Comparison of ENCODE assay signal across 12 cellular contexts in genomic region chr7:73301108-73301507, GRCh38. TPM values are rescaled to one million over a fixed set of nuclear protein-coding genes. Genes with fewer than 3 reads are reported as not detected.
DNase-seq lines count a peak whose midpoint lies in the region; ATAC-seq and TF ChIP-seq lines count a peak whose summit lies in the region.
"Not testable (repeated sequence)": the region's sequence is repeated elsewhere in the genome, so short reads cannot be mapped to it uniquely, and the experiment has no call there.
"Had no signal": no experiment of that assay in that cellular context is flagged by ENCODE, and none has a peak within 500 bp of the region (broad histone marks: within the 10 kb centered on the region; RNA-seq: fewer than 3 reads in every experiment).

No MANE protein-coding gene starts in this region.

- H2AK9ac ChIP-seq in IMR-90 (replicated peaks; ENCODE audit: low read depth, low read length, poor library complexity) = not testable (repeated sequence)

- not testable (repeated sequence) for H3K23ac ChIP-seq in IMR-90 (ENCODE audit: low read depth, low read length)

- H3K9me3 ChIP-seq in DND-41 (ENCODE audit: insufficient read depth, low read length, severe bottlenecking); IMR-90 (ENCODE audit: control insufficient read depth, insufficient read depth, low read length); RWPE2 (ENCODE audit: severe bottlenecking); body of pancreas; heart left ventricle; lower lobe of right lung; psoas muscle: not testable (repeated sequence)

- not testable (repeated sequence) for H3K27me3 ChIP-seq in DND-41 (ENCODE audit: insufficient read depth, low read length, poor library complexity); IMR-90 (ENCODE audit: control insufficient read depth, insufficient read depth, low read length); RWPE2 (ENCODE audit: insufficient read depth, poor library complexity, severe bottlenecking); body of pancreas; heart left ventricle; lower lobe of right lung (ENCODE audit: low read depth); psoas muscle (ENCODE audit: insufficient read depth in 3 of 3, low read length in 2 of 3)

- not testable (repeated sequence) for H4K5ac ChIP-seq in IMR-90 (ENCODE audit: low read depth, low read length)

- H2BK15ac ChIP-seq in IMR-90 (ENCODE audit: low read depth, low read length) = not testable (repeated sequence)

- H3K4me3 ChIP-seq in DND-41 (ENCODE audit: low read depth in 1 of 2, low read length in 2 of 2); IMR-90 (ENCODE audit: insufficient read depth, low read depth, low read length); RWPE2 (ENCODE audit: severe bottlenecking); body of pancreas; heart left ventricle; lower lobe of right lung; psoas muscle: not testable (repeated sequence)

- CTCF ChIA-PET in IMR-90 (lab: Yijun Ruan, JAX) = not testable (repeated sequence)

- intact Hi-C loops in IMR-90 (cut with micrococcal nuclease); body of pancreas (cut with DNase I); heart left ventricle (cut with DNase I); lower lobe of right lung (cut with DNase I); psoas muscle (cut with DNase I): not testable (repeated sequence)

- POLR2A ChIA-PET in IMR-90 (lab: Charles Lee; ENCODE audit: unreplicated experiment) = not testable (repeated sequence)

- no CpG with 5 or more reads among the region's 14 CpGs for WGBS in IMR-90 (ENCODE audit: extremely low coverage in 2 of 2, insufficient read length in 1 of 2), 2 experiments
- 82% methylated on average over 5 of the region's 14 CpGs; no CpG with 5 or more reads in 1 of the 2 donors for WGBS in body of pancreas, 2 donors
- WGBS in heart left ventricle, 4 donors = 73 to 96% (median 86%) methylated on average over 5 to 10 of the region's 14 CpGs
- WGBS in psoas muscle, 3 donors = 78 to 94% (median 86%) methylated on average over 7 to 10 of the region's 14 CpGs

- H3K79me2 ChIP-seq in DND-41 (ENCODE audit: insufficient read depth, low read length) = not testable (repeated sequence)

- H2BK120ac ChIP-seq in IMR-90 (ENCODE audit: low read depth, low read length) = not testable (repeated sequence)

- dilution Hi-C loops in IMR-90 (cut with HindIII; ENCODE audit: low sequenced_read_pairs, unreplicated experiment) = not testable (repeated sequence)

- H2BK20ac ChIP-seq in IMR-90 (ENCODE audit: low read depth, low read length) = not testable (repeated sequence)

- H3K4ac ChIP-seq in IMR-90 (ENCODE audit: low read depth, low read length) = not testable (repeated sequence)

- not testable (repeated sequence) for H3K9ac ChIP-seq in DND-41 (ENCODE audit: low read depth, low read length); IMR-90 (ENCODE audit: low read depth, low read length)

- TF ChIP-seq POLR2A in IMR-90 (IDR thresholded peaks at IDR 0.05; ENCODE audit: low read depth, low read length); body of pancreas (IDR thresholded peaks at IDR 0.05); heart left ventricle (IDR thresholded peaks at IDR 0.05): not testable (repeated sequence)

- H2AK5ac ChIP-seq in IMR-90 (ENCODE audit: low read depth, low read length) = not testable (repeated sequence)

- H4K8ac ChIP-seq in IMR-90 (ENCODE audit: low read depth in 2 of 2, low read length in 2 of 2) = not testable (repeated sequence)

- not testable (repeated sequence) for H4K91ac ChIP-seq in IMR-90 (ENCODE audit: insufficient read depth, low read depth, low read length)

- H3K18ac ChIP-seq in IMR-90 (ENCODE audit: low read depth, low read length) = not testable (repeated sequence)

- H4K20me1 ChIP-seq in DND-41 (ENCODE audit: insufficient read depth, low read length); IMR-90 (ENCODE audit: insufficient read depth, low read length): not testable (repeated sequence)

- not testable (repeated sequence) for H3K4me2 ChIP-seq in DND-41 (ENCODE audit: insufficient read depth, low read length); IMR-90 (ENCODE audit: low read depth, low read length)

- DNase-seq in DND-41; IMR-90; RWPE2 (ENCODE audit: low spot score); body of pancreas; heart left ventricle; lower lobe of right lung; psoas muscle: not testable (repeated sequence)

- in situ Hi-C loops in IMR-90 (cut with MboI; ENCODE audit: low sequenced_read_pairs) = not testable (repeated sequence)

- not testable (repeated sequence) for H2BK5ac ChIP-seq in IMR-90 (ENCODE audit: low read depth, low read length, poor library complexity, severe bottlenecking)

- not testable (repeated sequence) for TF ChIP-seq RAD21 in IMR-90 (IDR thresholded peaks at IDR 0.05; ENCODE audit: low read length)

- not testable (repeated sequence) for H2AFZ ChIP-seq in DND-41 (ENCODE audit: low read depth, low read length); IMR-90 (replicated peaks; ENCODE audit: low read length, poor library complexity)

- peak; percentile 25; the same call in 1 of the 3 replicates for ATAC-seq in DND-41 (ENCODE audit: insufficient read depth, low read depth)
- peak; percentile 40; the same call in 1 of the 2 replicates for ATAC-seq in IMR-90 (ENCODE audit: low read depth)
- ATAC-seq in RWPE2 (ENCODE audit: low read depth) = peak; percentile 37; the same call in 2 of the 3 replicates
- peak; percentile 51 for ATAC-seq in body of pancreas
- ATAC-seq in heart left ventricle = peak in 3 of 4 donors; percentile 7 to 21 (median 8)
- peak; percentile 31 to 40 for ATAC-seq in lower lobe of right lung
- peak; percentile 47 to 68 (median 58) for ATAC-seq in psoas muscle

- BruUV-seq in IMR-90 (replicated peaks; lab: Mats Ljungman, UMichigan) = not testable (repeated sequence)

- not testable (repeated sequence) for H3K14ac ChIP-seq in IMR-90 (replicated peaks; ENCODE audit: low read depth, low read length)

- H3K36me3 ChIP-seq in DND-41 (ENCODE audit: insufficient read depth, low read length) = peaks cover 32% of the 10 kb centered on the region
- peaks cover 23% of the 10 kb centered on the region for H3K36me3 ChIP-seq in IMR-90 (ENCODE audit: control insufficient read depth, insufficient read depth, low read length)
- peaks cover 15% of the 10 kb centered on the region for H3K36me3 ChIP-seq in RWPE2 (ENCODE audit: low read depth)
- H3K36me3 ChIP-seq in body of pancreas (replicated peaks in 1 of 2; ENCODE audit: insufficient read depth in 1 of 2, low read depth in 2 of 2) = not testable (repeated sequence)
- H3K36me3 ChIP-seq in heart left ventricle = peaks cover 0 to 30% (median 20%) of the 10 kb centered on the region in 9 donors
- H3K36me3 ChIP-seq in lower lobe of right lung = peaks cover 34% of the 10 kb centered on the region
- H3K36me3 ChIP-seq in psoas muscle (ENCODE audit: insufficient read depth in 1 of 2, low read depth in 1 of 2) = peaks cover 0 to 33% of the 10 kb centered on the region in 2 donors

- not testable (repeated sequence) for H3K4me1 ChIP-seq in DND-41 (ENCODE audit: insufficient read depth, low read length); IMR-90 (ENCODE audit: control insufficient read depth, insufficient read depth, low read length); RWPE2 (ENCODE audit: insufficient read depth, poor library complexity, severe bottlenecking); body of pancreas; heart left ventricle; lower lobe of right lung; psoas muscle

- H3K9me1 ChIP-seq in IMR-90 (ENCODE audit: insufficient read depth, low read length) = not testable (repeated sequence)

- H3K56ac ChIP-seq in IMR-90 (ENCODE audit: extremely low read depth, insufficient read depth, low read length) = not testable (repeated sequence)

- not testable (repeated sequence) for H3K27ac ChIP-seq in DND-41 (ENCODE audit: low read length); IMR-90 (ENCODE audit: insufficient read depth, low read length); RWPE2 (ENCODE audit: poor library complexity, severe bottlenecking); body of pancreas; heart left ventricle; lower lobe of right lung; psoas muscle

- not testable (repeated sequence) for H3K79me1 ChIP-seq in IMR-90 (ENCODE audit: low read depth in 1 of 2, low read length in 2 of 2)

- not testable (repeated sequence) for TF ChIP-seq CTCF in DND-41 (IDR thresholded peaks at IDR 0.05; ENCODE audit: borderline replicate concordance, extremely low read depth, low read length, poor library complexity, severe bottlenecking); IMR-90 (conservative IDR thresholded peaks at IDR 0.05; ENCODE audit: low read depth, low read length); RWPE2 (IDR thresholded peaks at IDR 0.05; ENCODE audit: poor library complexity, severe bottlenecking); lower lobe of right lung (IDR thresholded peaks at IDR 0.05); psoas muscle (IDR thresholded peaks at IDR 0.05)
- TF ChIP-seq CTCF in body of pancreas (IDR thresholded peaks at IDR 0.05) (peak in 2 of 7 experiments; percentile 9), heart left ventricle (IDR thresholded peaks at IDR 0.05) (peak in 1 of 12 donors; percentile 7)

RNA-seq across cellular contexts. Expression of gene NSUN5, which starts 7.5 kb away (rescaled TPM):
- total RNA-seq in IMR-90 (2012; rRNA removed) = 10.0 and 11.4 TPM in 2 replicates
- 17.7 and 21.0 TPM in 2 replicates for polyA plus RNA-seq in IMR-90 (2012; rRNA removed)
- 14.2 and 19.7 TPM in 2 replicates for polyA plus RNA-seq in IMR-90 (2012; cell fraction: cytosol; rRNA removed)
- 31.9 and 59.9 TPM in 2 replicates for polyA plus RNA-seq in IMR-90 (2012; cell fraction: nucleus; rRNA removed; ENCODE audit: low replicate concordance)
- 10 to 100 TPM; 18.8 to 27.2 TPM for total RNA-seq in body of pancreas
- 10 to 100 TPM; 12.0 to 24.2 (median 15.2) TPM for total RNA-seq in heart left ventricle
- polyA plus RNA-seq in heart left ventricle = 10 to 100 TPM; 14.6 to 39.4 TPM
- total RNA-seq in lower lobe of right lung = 27.1 TPM
- 10 to 100 TPM; 18.2 to 34.0 (median 26.6) TPM for total RNA-seq in psoas muscle
- polyA plus RNA-seq in psoas muscle = 10 to 100 TPM; 42.9 to 65.2 (median 45.6) TPM

RNA-seq across cellular contexts. Expression of gene TRIM50, which starts 26.8 kb away (rescaled TPM):
- not detected in 2 replicates for total RNA-seq in IMR-90 (2012; rRNA removed)
- polyA plus RNA-seq in IMR-90 (2012; rRNA removed) = not detected in 2 replicates
- polyA plus RNA-seq in IMR-90 (2012; cell fraction: cytosol; rRNA removed) = not detected in 2 replicates
- polyA plus RNA-seq in IMR-90 (2012; cell fraction: nucleus; rRNA removed; ENCODE audit: low replicate concordance) = not detected in 2 replicates
- 10 to 100 TPM; 16.2 to 22.3 TPM for total RNA-seq in body of pancreas
- total RNA-seq in heart left ventricle = under 1 TPM in 3 of 9 donors, not detected in 6; 0.31 to 0.72 (median 0.35) TPM
- polyA plus RNA-seq in heart left ventricle = under 1 TPM; 0.08 to 0.15 TPM
- total RNA-seq in lower lobe of right lung = not detected
- 1 to 10 TPM in 1 of 4 donors, under 1 TPM in 3; 0.25 to 1.3 (median 0.55) TPM for total RNA-seq in psoas muscle
- polyA plus RNA-seq in psoas muscle = under 1 TPM; 0.12 to 0.65 (median 0.17) TPM
- total RNA-seq: A673; CD4-positive, CD25-positive, alpha-beta regulatory T cell; H4; SJCRH30 had no signal
- polyA plus RNA-seq: BJ; CD4-positive, CD25-positive, alpha-beta regulatory T cell had no signal

RNA-seq across cellular contexts. Expression of gene FKBP6, which starts 26.9 kb away (rescaled TPM):
- total RNA-seq in IMR-90 (2012; rRNA removed) = not detected in 2 replicates
- polyA plus RNA-seq in IMR-90 (2012; rRNA removed) = not detected in 2 replicates
- not detected in 2 replicates for polyA plus RNA-seq in IMR-90 (2012; cell fraction: cytosol; rRNA removed)
- polyA plus RNA-seq in IMR-90 (2012; cell fraction: nucleus; rRNA removed; ENCODE audit: low replicate concordance) = not detected in 2 replicates
- total RNA-seq in body of pancreas = not detected
- total RNA-seq in heart left ventricle = not detected
- not detected for polyA plus RNA-seq in heart left ventricle
- 0.47 TPM for total RNA-seq in lower lobe of right lung
- not detected for total RNA-seq in psoas muscle
- not detected for polyA plus RNA-seq in psoas muscle
- total RNA-seq: A673; CD4-positive, CD25-positive, alpha-beta regulatory T cell; H4; SJCRH30 had no signal
- polyA plus RNA-seq: BJ; CD4-positive, CD25-positive, alpha-beta regulatory T cell had no signal

Comparison
In these comparisons a context has a peak if more than half of its experiments do, and no peak if none do; other contexts are left out.
1. ATAC-seq: peak in every context shown above with its lines; median percentile 58 in psoas muscle; 51 in body of pancreas; 40 in IMR-90; 37 in RWPE2; 36 in lower lobe of right lung; 25 in DND-41; 8 in heart left ventricle.
2. RNA of gene TRIM50, which starts 26.8 kb away (total RNA-seq): 16.2 to 22.3 TPM in body of pancreas; 0.25 to 1.3 TPM in psoas muscle, 0.31 to 0.72 TPM in heart left ventricle, not detected in lower lobe of right lung (single experiment) and not detected in IMR-90; every median in the first group is over 4 times any median in the second.